In the genomic region with DNA sequence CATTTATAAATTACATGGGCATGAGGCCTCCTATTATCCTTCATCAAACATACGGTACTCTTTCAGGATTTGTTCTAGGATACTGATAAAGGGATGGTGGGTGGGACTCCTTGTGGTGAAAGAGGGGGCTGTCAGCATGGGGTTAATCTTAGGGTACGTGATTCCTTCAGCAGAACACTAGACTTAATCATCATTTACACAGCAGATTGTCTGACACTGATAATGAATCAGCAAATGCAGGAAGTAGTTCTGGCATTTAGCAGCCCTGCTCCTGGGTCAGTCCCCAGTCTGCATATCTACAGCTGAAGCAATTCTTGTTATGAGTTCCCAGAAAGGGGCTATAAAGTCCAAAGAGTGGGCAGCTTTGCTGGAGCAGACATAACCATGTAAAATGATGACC, we compare ENCODE assay signal across 12 cellular contexts.
DNase-seq lines count a peak whose midpoint lies in the region; ATAC-seq, FAIRE-seq and TF ChIP-seq lines count a peak whose summit lies in the region.
"Had no signal": no experiment of that assay in that cellular context is flagged by ENCODE, and none has a peak within 500 bp of the region (broad histone marks: within the 10 kb centered on the region; RNA-seq: fewer than 3 reads in every experiment).

No MANE protein-coding gene starts in this region.

- H3K27ac ChIP-seq in BLaER1 treated with 17β-estradiol and CSF1 and Interleukin-3, amounts not matched to agents 10 nM and 100 nM: peak overlapping the region in 8 of 11 experiments; percentile 27 to 57 (median 38); a peak in 12 of 22 replicates
- H3K27ac ChIP-seq in kidney (ENCODE audit: low read depth in 2 of 2, low read length in 2 of 2): no peak overlapping the region
- H3K27ac ChIP-seq: ascending aorta had no signal

- DNase-seq in LHCN-M2 (ENCODE audit: low read depth) (peak; percentile 42), choroid plexus epithelial cell (ENCODE audit: low read depth) (peak; percentile 5), lung microvascular endothelial cell (ENCODE audit: low read depth in 2 of 2) (peak; percentile 18 to 23), kidney (no peak)
- DNase-seq: H7, NCI-H345, nephron progenitor cell had no signal

- intact Hi-C loops in kidney (cut with DNase I): no loop called here

- H3K4me1 ChIP-seq in BLaER1 treated with 17β-estradiol and CSF1 and Interleukin-3, amounts not matched to agents 10 nM and 100 nM: peaks cover 19 to 23% (median 21%) of the 10 kb centered on the region in 10 experiments
- no peaks in the 10 kb centered on the region for H3K4me1 ChIP-seq in kidney (ENCODE audit: control insufficient read depth in 1 of 2, insufficient read depth in 1 of 2, low read depth in 1 of 2, low read length in 2 of 2)
- H3K4me1 ChIP-seq: ascending aorta had no signal

- H4K20me1 ChIP-seq in BLaER1 treated with 17β-estradiol and CSF1 and Interleukin-3, amounts not matched to agents 10 nM and 100 nM: no peaks in the 10 kb centered on the region

- peak overlapping the region; percentile 69 to 90 (median 79) for H3K4me2 ChIP-seq in BLaER1 treated with 17β-estradiol and CSF1 and Interleukin-3, amounts not matched to agents 10 nM and 100 nM

- H3K9ac ChIP-seq in BLaER1 treated with 17β-estradiol and CSF1 and Interleukin-3, amounts not matched to agents 10 nM and 100 nM: no peak overlapping the region
- H3K9ac ChIP-seq in kidney (ENCODE audit: low read length in 2 of 2): no peak overlapping the region

- ATAC-seq in HG03175 (IDR thresholded peaks at IDR 0.05; ENCODE audit: unreplicated experiment) (no peak), GM21423 (IDR thresholded peaks at IDR 0.05; ENCODE audit: unreplicated experiment) (no peak)
- no peak for ATAC-seq in activated CD4-positive, CD25-positive, alpha-beta regulatory T cell treated with anti-CD3 and anti-CD28 coated beads, Interleukin-2, amount 50 U/mL, for 24 hours

- no peaks in the 10 kb centered on the region for H3K27me3 ChIP-seq in BLaER1 treated with 17β-estradiol and CSF1 and Interleukin-3, amounts not matched to agents 10 nM and 100 nM
- H3K27me3 ChIP-seq: ascending aorta had no signal

- H3K4me3 ChIP-seq in BLaER1 treated with 17β-estradiol and CSF1 and Interleukin-3, amounts not matched to agents 10 nM and 100 nM: no peak overlapping the region
- H3K4me3 ChIP-seq in choroid plexus epithelial cell (ENCODE audit: low read depth, low read length) (no peak overlapping the region), kidney (ENCODE audit: low read length in 2 of 2) (no peak overlapping the region)
- H3K4me3 ChIP-seq: ascending aorta had no signal

- no peaks in the 10 kb centered on the region for H3K36me3 ChIP-seq in BLaER1 treated with 17β-estradiol and CSF1 and Interleukin-3, amounts not matched to agents 10 nM and 100 nM
- H3K36me3 ChIP-seq in kidney (ENCODE audit: control insufficient read depth in 1 of 2, insufficient read depth in 2 of 2, low read length in 2 of 2): no peaks in the 10 kb centered on the region
- H3K36me3 ChIP-seq: ascending aorta had no signal

- TF ChIP-seq CTCF in choroid plexus epithelial cell (conservative IDR thresholded peaks at IDR 0.05; ENCODE audit: low read depth, low read length) (no peak), kidney (IDR thresholded peaks at IDR 0.05; ENCODE audit: borderline replicate concordance, extremely low read depth, insufficient read depth) (no peak)

- FAIRE-seq in kidney (lab: Jason Lieb, UNC): no peak

- H3K9me3 ChIP-seq in BLaER1 treated with 17β-estradiol and CSF1 and Interleukin-3, amounts not matched to agents 10 nM and 100 nM (replicated peaks in 1 of 11): no peaks in the 10 kb centered on the region
- no peaks in the 10 kb centered on the region for H3K9me3 ChIP-seq in kidney (ENCODE audit: control insufficient read depth in 1 of 2, low read length in 2 of 2)
- H3K9me3 ChIP-seq: ascending aorta had no signal

Comparison
In these comparisons a context has a peak if more than half of its experiments do, and no peak if none do; other contexts are left out.
1. H3K27ac ChIP-seq: peak in BLaER1 treated with 17β-estradiol and CSF1 and Interleukin-3, amounts not matched to agents 10 nM and 100 nM (8 of 11); none in kidney (0 of 2).